In the genomic region with DNA sequence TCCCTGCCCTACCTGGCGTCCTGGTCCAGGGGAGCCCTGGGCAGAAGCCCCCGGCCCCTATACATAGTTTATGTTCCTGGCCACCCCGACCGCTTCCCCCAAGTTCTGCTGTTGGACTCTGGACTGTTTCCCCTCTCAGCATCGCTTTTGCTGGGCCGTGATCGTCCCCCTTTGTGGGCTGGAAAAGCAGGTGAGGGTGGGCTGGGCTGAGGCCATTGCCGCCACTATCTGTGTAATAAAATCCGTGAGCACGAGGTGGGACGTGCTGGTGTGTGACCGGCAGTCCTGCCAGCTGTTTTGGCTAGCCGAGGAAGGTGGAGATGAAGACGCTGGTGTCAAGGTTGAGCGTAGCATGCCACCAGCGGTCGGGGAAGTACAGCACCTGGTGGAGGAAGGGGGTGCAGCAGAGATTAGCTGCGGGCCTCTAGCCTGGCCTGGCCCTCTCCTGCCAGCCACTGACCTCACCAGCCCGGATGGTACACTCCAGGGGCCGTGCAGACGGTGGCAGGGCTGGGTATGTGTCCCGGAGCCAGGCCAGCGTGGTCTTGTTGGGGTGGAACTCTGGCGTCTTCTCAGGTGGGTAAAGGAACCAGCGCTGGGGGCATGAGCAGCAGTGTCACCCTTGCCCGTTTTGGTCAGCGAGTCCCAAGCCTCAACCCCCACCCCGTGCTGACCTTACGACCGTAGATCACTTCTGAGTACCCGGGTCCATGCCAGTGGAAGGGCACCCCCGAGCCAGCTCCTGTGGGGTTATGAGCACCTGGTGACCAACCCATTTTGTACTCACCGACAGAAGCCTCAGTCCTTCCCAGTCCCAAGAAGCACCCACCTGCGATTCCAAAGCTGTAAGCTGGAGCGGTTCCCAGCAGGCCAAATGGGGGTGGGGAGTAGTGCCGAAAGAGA, we compare ENCODE assay signal across 8 cellular contexts. TPM values are rescaled to one million over a fixed set of nuclear protein-coding genes. Genes with fewer than 3 reads are reported as not detected.
DNase-seq lines count a peak whose midpoint lies in the region; ATAC-seq and TF ChIP-seq lines count a peak whose summit lies in the region.

No MANE protein-coding gene starts in this region.

- ATAC-seq in omental fat pad (ENCODE audit: low FRiP score) (no peak), HG03135 (IDR thresholded peaks at IDR 0.05; ENCODE audit: unreplicated experiment) (no peak)

- intact Hi-C loops in MCF 10A (cut with micrococcal nuclease) = no loop called here

- no peak overlapping the region for H3K27ac Mint-ChIP-seq in MCF 10A (ENCODE audit: low read depth, unreplicated experiment)

- H3K27me3 Mint-ChIP-seq in MCF 10A (ENCODE audit: insufficient read depth, unreplicated experiment) = no peaks in the 10 kb centered on the region

- H3K36me3 ChIP-seq in BE2C = peaks cover 51% of the 10 kb centered on the region
- H3K36me3 ChIP-seq in HUES64 (ENCODE audit: insufficient read depth, low read length) = peaks cover 40% of the 10 kb centered on the region
- peaks cover 15% of the 10 kb centered on the region for H3K36me3 ChIP-seq in mucosa of stomach (ENCODE audit: control insufficient read depth, insufficient read depth, low read length)

- BruUV-seq in MCF 10A (replicated peaks; lab: Mats Ljungman, UMichigan) = no TSS peak

- peak overlapping the region; percentile 69 for H3K4me3 ChIP-seq in BE2C (ENCODE audit: low read depth, low read length)
- peak overlapping the region; percentile 83 for H3K4me3 ChIP-seq in HUES64 (ENCODE audit: low read length)
- no peak overlapping the region for H3K4me3 ChIP-seq in mucosa of stomach (ENCODE audit: low read length)

- POLR2A ChIA-PET in MCF 10A (lab: Yijun Ruan, JAX) = interaction anchor here (0.7 to 2.9 kb wide), 11 partner anchors 7 to 155 kb away, joined by 3 to 32 read pairs (median 6); a partner anchor contains a TSS

- H3K4me1 ChIP-seq in BE2C = peaks cover 15% of the 10 kb centered on the region
- H3K4me1 ChIP-seq in HUES64 (ENCODE audit: insufficient read depth, low read length) = peaks cover 10% of the 10 kb centered on the region; the same call in 1 of the 2 replicates
- H3K4me1 ChIP-seq in mucosa of stomach (ENCODE audit: control insufficient read depth, insufficient read depth, low read length) = peaks cover 40% of the 10 kb centered on the region

- DNase-seq in BE2C (no peak), MCF 10A (ENCODE audit: unreplicated experiment) (no peak), NCI-H345 (lab: John Stamatoyannopoulos, UW) (no peak), omental fat pad (ENCODE audit: low spot score) (no peak), NCI-H2171 (lab: John Stamatoyannopoulos, UW) (no peak)

- H3K27me3 ChIP-seq in BE2C = no peaks in the 10 kb centered on the region
- no peaks in the 10 kb centered on the region for H3K27me3 ChIP-seq in HUES64 (ENCODE audit: insufficient read depth, low read length)
- no peaks in the 10 kb centered on the region for H3K27me3 ChIP-seq in mucosa of stomach (ENCODE audit: control insufficient read depth, insufficient read depth, low read length)

- H3K9me3 Mint-ChIP-seq in MCF 10A (ENCODE audit: unreplicated experiment) = no peaks in the 10 kb centered on the region

- H3K27ac ChIP-seq in HUES64 (ENCODE audit: low read depth, low read length) = no peak overlapping the region

- TF ChIP-seq CTCF in BE2C (IDR thresholded peaks at IDR 0.05; ENCODE audit: low read depth, low read length) = no peak
- TF ChIP-seq CTCF in MCF 10A (IDR thresholded peaks at IDR 0.05; ENCODE audit: unreplicated experiment) = no peak
- TF ChIP-seq CTCF in omental fat pad (IDR thresholded peaks at IDR 0.05) = no peak

- H3K9me3 ChIP-seq in BE2C (no peaks in the 10 kb centered on the region), HUES64 (ENCODE audit: insufficient read depth, low read depth, low read length) (no peaks in the 10 kb centered on the region), mucosa of stomach (ENCODE audit: control insufficient read depth, low read length) (no peaks in the 10 kb centered on the region)

- CTCF ChIA-PET in MCF 10A (lab: Yijun Ruan, JAX) = interaction anchor here (0.6 to 1.8 kb wide), 3 partner anchors 15 to 30 kb away, joined by 3 to 9 read pairs (median 5); a partner anchor contains a TSS

- peaks cover 6% of the 10 kb centered on the region for H3K4me1 Mint-ChIP-seq in MCF 10A (ENCODE audit: insufficient read depth, unreplicated experiment)

- H3K4me3 Mint-ChIP-seq in MCF 10A (ENCODE audit: unreplicated experiment) = peak overlapping the region; percentile 76

- 93% methylated on average over 36 of the region's 36 CpGs for WGBS in HUES64

- H3K9ac ChIP-seq in HUES64 (ENCODE audit: low read depth, low read length) (no peak overlapping the region), mucosa of stomach (ENCODE audit: low read length) (peak overlapping the region; percentile 61)

- H3K36me3 Mint-ChIP-seq in MCF 10A (ENCODE audit: insufficient read depth, unreplicated experiment) = peaks cover 59% of the 10 kb centered on the region

RNA-seq across cellular contexts. Expression of a gene that starts 1.4 kb away (rescaled TPM):
- 327 TPM for polyA plus RNA-seq in BE2C (2012; ENCODE audit: insufficient read depth, insufficient read length, low read depth)
- polyA plus RNA-seq in HUES64 (2013, experiment 1 of 2) = 43.4 TPM
- 38.7 TPM for polyA plus RNA-seq in HUES64 (2013, experiment 2 of 2)
- 23.6 and 33.4 TPM in 2 replicates for total RNA-seq in MCF 10A (2022)
- 10 to 100 TPM; 65.8 to 79.6 (median 71.8) TPM for total RNA-seq in omental fat pad

RNA-seq across cellular contexts. Expression of a gene that starts 2.5 kb away (rescaled TPM):
- polyA plus RNA-seq in BE2C (2012; ENCODE audit: insufficient read depth, insufficient read length, low read depth) = 418 TPM
- 54.4 TPM for polyA plus RNA-seq in HUES64 (2013, experiment 1 of 2)
- 55.0 TPM for polyA plus RNA-seq in HUES64 (2013, experiment 2 of 2)
- total RNA-seq in MCF 10A (2022) = 99.3 and 124 TPM in 2 replicates
- 100 to 1,000 TPM; 119 to 161 (median 128) TPM for total RNA-seq in omental fat pad

RNA-seq across cellular contexts. Expression of a gene that starts 7.3 kb away (rescaled TPM):
- polyA plus RNA-seq in BE2C (2012; ENCODE audit: insufficient read depth, insufficient read length, low read depth) = 2.8 TPM
- 0.60 TPM for polyA plus RNA-seq in HUES64 (2013, experiment 1 of 2)
- 1.1 TPM for polyA plus RNA-seq in HUES64 (2013, experiment 2 of 2)
- total RNA-seq in MCF 10A (2022) (3.0 and 4.5 TPM in 2 replicates), omental fat pad (1 to 10 TPM in 1 of 4 donors, under 1 TPM in 2, not detected in 1; 0.44 to 1.0 (median 0.96) TPM)

RNA-seq across cellular contexts. Expression of a gene that starts 7.5 kb away (rescaled TPM):
- 67.0 TPM for polyA plus RNA-seq in BE2C (2012; ENCODE audit: insufficient read depth, insufficient read length, low read depth)
- polyA plus RNA-seq in HUES64 (2013, experiment 1 of 2) = 10.8 TPM
- 9.5 TPM for polyA plus RNA-seq in HUES64 (2013, experiment 2 of 2)
- total RNA-seq in MCF 10A (2022) (12.2 and 13.9 TPM in 2 replicates), omental fat pad (1 to 10 TPM; 6.7 to 8.7 (median 6.9) TPM)

RNA-seq across cellular contexts. Expression of a gene that starts 14.8 kb away (rescaled TPM):
- polyA plus RNA-seq in BE2C (2012; ENCODE audit: insufficient read depth, insufficient read length, low read depth) = 535 TPM
- polyA plus RNA-seq in HUES64 (2013, experiment 1 of 2) = 96.7 TPM
- 84.0 TPM for polyA plus RNA-seq in HUES64 (2013, experiment 2 of 2)
- total RNA-seq in MCF 10A (2022) (110 and 118 TPM in 2 replicates), omental fat pad (10 to 100 TPM; 38.8 to 86.9 (median 61.5) TPM)
